Comparison of ENCODE assay signal across 29 cellular contexts in the genomic region with DNA sequence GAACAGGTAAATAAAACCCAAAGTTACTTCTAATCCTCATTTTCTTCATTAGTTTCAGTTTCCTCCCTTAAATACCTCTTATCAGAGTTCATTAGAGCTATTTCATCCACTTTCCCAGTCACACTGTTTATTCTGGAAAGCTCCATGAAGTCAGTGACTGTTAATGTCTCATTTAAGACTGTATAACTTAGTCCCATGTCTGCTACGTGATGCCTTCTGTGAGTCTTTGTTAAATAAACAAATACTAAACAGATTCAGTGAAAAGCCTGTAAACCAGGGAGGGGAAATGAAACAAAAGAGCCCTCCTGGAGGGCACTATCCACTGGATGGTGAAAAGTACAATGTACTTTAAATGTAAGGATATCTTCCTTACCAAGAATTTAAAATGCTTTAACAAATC. TPM values are rescaled to one million over a fixed set of nuclear protein-coding genes. Genes with fewer than 3 reads are reported as not detected.
DNase-seq lines count a peak whose midpoint lies in the region; ATAC-seq and TF ChIP-seq lines count a peak whose summit lies in the region.
"Had no signal": no experiment of that assay in that cellular context is flagged by ENCODE, and none has a peak within 500 bp of the region (broad histone marks: within the 10 kb centered on the region; RNA-seq: fewer than 3 reads in every experiment).

No MANE protein-coding gene starts in this region.

- no peaks in the 10 kb centered on the region for H3K27me3 ChIP-seq in PC-3 (ENCODE audit: low read length)
- no peaks in the 10 kb centered on the region for H3K27me3 ChIP-seq in fibroblast of lung (ENCODE audit: control insufficient read depth, insufficient read depth, low read length)
- H3K27me3 ChIP-seq in CD8-positive, alpha-beta memory T cell (ENCODE audit: insufficient read depth, low read length, poor library complexity, severe bottlenecking) = no peaks in the 10 kb centered on the region
- H3K27me3 ChIP-seq: body of pancreas, SJCRH30 had no signal

- H3K27ac Mint-ChIP-seq in CD8-positive, alpha-beta memory T cell = no peak overlapping the region
- H3K27ac Mint-ChIP-seq: activated B cell treated with CpG ODN at 0.5 μM for 24 hours; activated CD4-positive, alpha-beta T cell treated with anti-CD3 and anti-CD28 coated beads, Interleukin-2, amount 10 ng/mL, durations not matched to agents 7 days and 5 days; activated T-cell treated with anti-CD3 and anti-CD28 coated beads, Interleukin-2, amount 50 U/mL, for 24 hours; natural killer cell; stimulated activated effector memory CD8-positive, alpha-beta T cell treated with anti-CD3 and anti-CD28 coated beads, Interleukin-12 subunit alpha, Interleukin-12 subunit beta, amount 100 ng/mL, for 72 hours had no signal

- H3K9me3 Mint-ChIP-seq in CD8-positive, alpha-beta memory T cell = no peaks in the 10 kb centered on the region
- H3K9me3 Mint-ChIP-seq: activated B cell treated with CpG ODN at 0.5 μM for 24 hours; activated CD4-positive, alpha-beta T cell treated with anti-CD3 and anti-CD28 coated beads, Interleukin-2, amount 10 ng/mL, durations not matched to agents 7 days and 5 days; activated T-cell treated with anti-CD3 and anti-CD28 coated beads, Interleukin-2, amount 50 U/mL, for 24 hours; natural killer cell; stimulated activated effector memory CD8-positive, alpha-beta T cell treated with anti-CD3 and anti-CD28 coated beads, Interleukin-12 subunit alpha, Interleukin-12 subunit beta, amount 100 ng/mL, for 72 hours had no signal

- H3K4me3 ChIP-seq in HEK293 (ENCODE audit: low read depth, low read length) (no peak overlapping the region), PC-3 (ENCODE audit: low read length) (no peak overlapping the region), fibroblast of lung (replicated peaks in 1 of 4; ENCODE audit: control extremely low read depth in 1 of 4, insufficient read depth in 1 of 4, low read depth in 3 of 4, low read length in 4 of 4) (no peak overlapping the region)
- H3K4me3 ChIP-seq in CD8-positive, alpha-beta memory T cell (ENCODE audit: low read length) = no peak overlapping the region
- H3K4me3 ChIP-seq: body of pancreas, gastrocnemius medialis, lower lobe of right lung, mucosa of descending colon, SJCRH30 had no signal

- no peak overlapping the region for H3K9ac ChIP-seq in PC-3 (ENCODE audit: low read length)
- H3K9ac ChIP-seq in fibroblast of lung (ENCODE audit: insufficient read depth, low read length) = no peak overlapping the region
- H3K9ac ChIP-seq: KMS-11 had no signal

- no peaks in the 10 kb centered on the region for H3F3A ChIP-seq in PC-3 (ENCODE audit: low read length, unreplicated experiment)

- intact Hi-C loops in PC-3 (cut with micrococcal nuclease) = no loop called here

- TF ChIP-seq CTCF in HEK293 (tag by site-specific recombination; IDR thresholded peaks at IDR 0.05) = no peak
- TF ChIP-seq CTCF in PC-3 (conservative IDR thresholded peaks at IDR 0.05; ENCODE audit: low read depth, low read length) = no peak
- no peak for TF ChIP-seq CTCF in fibroblast of lung (conservative IDR thresholded peaks at IDR 0.05 in 1 of 2, IDR thresholded peaks at IDR 0.05 in 1 of 2; ENCODE audit: low read depth in 1 of 2, low read length in 2 of 2)

- no peaks in the 10 kb centered on the region for H4K20me1 ChIP-seq in PC-3 (ENCODE audit: low read length)
- no peaks in the 10 kb centered on the region for H4K20me1 ChIP-seq in fibroblast of lung (ENCODE audit: control insufficient read depth, extremely low read depth, insufficient read depth, low read length)

- BruUV-seq in PC-3 (replicated peaks; lab: Mats Ljungman, UMichigan) = no TSS peak

- POLR2A ChIA-PET in HEK293 (lab: Yijun Ruan, JAX) = no interaction called here
- POLR2A ChIA-PET in PC-3 (lab: Charles Lee; ENCODE audit: unreplicated experiment) = interaction anchor here (0.6 kb wide), 1 partner anchor 405 kb away, joined by 3 read pairs; no protein-coding TSS in a partner anchor
- POLR2A ChIA-PET in CD8-positive, alpha-beta memory T cell (lab: Charles Lee) = no interaction called here

- H3K4me1 ChIP-seq in HEK293 (ENCODE audit: control insufficient read depth, insufficient read depth, low read length) (peaks cover 9% of the 10 kb centered on the region), PC-3 (ENCODE audit: insufficient read depth, low read length) (peaks cover 22% of the 10 kb centered on the region), fibroblast of lung (ENCODE audit: control insufficient read depth, extremely low read depth, insufficient read depth, low read length) (no peaks in the 10 kb centered on the region)
- H3K4me1 ChIP-seq in CD8-positive, alpha-beta memory T cell (ENCODE audit: insufficient read depth, low read length) = no peaks in the 10 kb centered on the region
- H3K4me1 ChIP-seq: body of pancreas, gastrocnemius medialis had no signal

- H3K79me2 ChIP-seq in PC-3 (ENCODE audit: low read length) = no peaks in the 10 kb centered on the region
- H3K79me2 ChIP-seq in fibroblast of lung (ENCODE audit: control insufficient read depth, insufficient read depth, low read length) = no peaks in the 10 kb centered on the region

- peak overlapping the region; percentile 45; the same call in 1 of the 2 replicates for H3K27ac ChIP-seq in HEK293 (ENCODE audit: extremely low read depth, low read depth, low read length)
- H3K27ac ChIP-seq in PC-3 (ENCODE audit: low read length) = no peak overlapping the region
- H3K27ac ChIP-seq in fibroblast of lung (ENCODE audit: insufficient read depth, low read length) = no peak overlapping the region
- H3K27ac ChIP-seq in CD8-positive, alpha-beta memory T cell (ENCODE audit: low read depth, low read length) = no peak overlapping the region
- H3K27ac ChIP-seq: body of pancreas, gastrocnemius medialis, KMS-11, lower lobe of right lung, SJCRH30 had no signal

- no peaks in the 10 kb centered on the region for H3K36me3 ChIP-seq in HEK293 (ENCODE audit: control insufficient read depth in 2 of 2, insufficient read depth in 1 of 2, low read length in 2 of 2)
- H3K36me3 ChIP-seq in PC-3 (ENCODE audit: low read depth, low read length) = no peaks in the 10 kb centered on the region
- no peaks in the 10 kb centered on the region for H3K36me3 ChIP-seq in fibroblast of lung (ENCODE audit: control insufficient read depth, insufficient read depth, low read length)
- H3K36me3 ChIP-seq in CD8-positive, alpha-beta memory T cell (ENCODE audit: insufficient read depth, low read length) = no peaks in the 10 kb centered on the region
- H3K36me3 ChIP-seq: gastrocnemius medialis, lower lobe of right lung, SJCRH30 had no signal

- peak overlapping the region; percentile 47; the same call in 1 of the 2 replicates for H3K4me2 ChIP-seq in PC-3 (ENCODE audit: low read length)
- no peak overlapping the region for H3K4me2 ChIP-seq in fibroblast of lung (ENCODE audit: extremely low read depth, insufficient read depth, low read length)
- H3K4me2 ChIP-seq: KMS-11 had no signal

- H3K36me3 Mint-ChIP-seq in CD8-positive, alpha-beta memory T cell = no peaks in the 10 kb centered on the region
- H3K36me3 Mint-ChIP-seq: natural killer cell; stimulated activated effector memory CD8-positive, alpha-beta T cell treated with anti-CD3 and anti-CD28 coated beads, Interleukin-12 subunit alpha, Interleukin-12 subunit beta, amount 100 ng/mL, for 72 hours had no signal

- no peaks in the 10 kb centered on the region for H3K4me1 Mint-ChIP-seq in CD8-positive, alpha-beta memory T cell
- H3K4me1 Mint-ChIP-seq: activated B cell treated with CpG ODN at 0.5 μM for 24 hours; activated CD4-positive, alpha-beta T cell treated with anti-CD3 and anti-CD28 coated beads, Interleukin-2, amount 10 ng/mL, durations not matched to agents 7 days and 5 days; natural killer cell; stimulated activated effector memory CD8-positive, alpha-beta T cell treated with anti-CD3 and anti-CD28 coated beads, Interleukin-12 subunit alpha, Interleukin-12 subunit beta, amount 100 ng/mL, for 72 hours had no signal

- peaks cover 14 to 21% of the 10 kb centered on the region in 2 donors for H3K27me3 Mint-ChIP-seq in CD8-positive, alpha-beta memory T cell
- H3K27me3 Mint-ChIP-seq: activated B cell treated with CpG ODN at 0.5 μM for 24 hours had no signal

- ATAC-seq in PC-3 = peak; percentile 82
- ATAC-seq: body of pancreas; gastrocnemius medialis; lower lobe of right lung; mucosa of descending colon; natural killer cell; stimulated activated effector memory CD8-positive, alpha-beta T cell treated with anti-CD3 and anti-CD28 coated beads, Interleukin-12 subunit alpha, Interleukin-12 subunit beta, amount 100 ng/mL, for 72 hours had no signal

- no peaks in the 10 kb centered on the region for H3K9me2 ChIP-seq in PC-3 (replicated peaks; ENCODE audit: low read length)

- peak overlapping the region; percentile 66 for H2AFZ ChIP-seq in PC-3 (ENCODE audit: low read length)
- no peak overlapping the region for H2AFZ ChIP-seq in fibroblast of lung (ENCODE audit: low read length)

- CTCF ChIA-PET in HEK293 (lab: Yijun Ruan, JAX) = interaction anchor here (0.6 to 0.9 kb wide), 2 partner anchors 9 to 72 kb away, joined by 3 to 4 read pairs; no protein-coding TSS in a partner anchor
- CTCF ChIA-PET in PC-3 (lab: Charles Lee) = no interaction called here
- CTCF ChIA-PET in CD8-positive, alpha-beta memory T cell (lab: Charles Lee) = no interaction called here

- DNase-seq in PC-3 (peak; percentile 32), fibroblast of lung (ENCODE audit: low read depth in 2 of 2) (peak; percentile 1 to 30), stromal cell of bone marrow (ENCODE audit: low read depth) (peak; percentile 2), NCI-H226 (no peak)
- DNase-seq in activated effector memory CD4-positive, alpha-beta T cell treated with Interleukin-2 at 50 U/mL for 16 hours = no peak
- DNase-seq in CD8-positive, alpha-beta memory T cell = no peak
- DNase-seq: activated B cell treated with CpG ODN at 0.5 μM for 24 hours; activated CD4-positive, alpha-beta T cell treated with anti-CD3 and anti-CD28 coated beads, Interleukin-2, amount 10 ng/mL, durations not matched to agents 7 days and 5 days; activated gamma-delta T cell; activated T-cell treated with anti-CD3 and anti-CD28 coated beads, Interleukin-2, amount 50 U/mL, for 24 hours; body of pancreas; Calu3; DND-41; gastrocnemius medialis; kidney glomerular epithelial cell; lower lobe of right lung; mucosa of descending colon; natural killer cell; NCI-H1417 treated with DMSO at 0.1 percent for 48 hours; NCI-H2081 treated with DMSO at 0.1 percent for 48 hours; RPMI8226; T1000; trophoblast cell had no signal

- H3K9me3 ChIP-seq in HEK293 (ENCODE audit: control insufficient read depth, insufficient read depth, low read depth, low read length) (no peaks in the 10 kb centered on the region), PC-3 (ENCODE audit: low read length) (no peaks in the 10 kb centered on the region), fibroblast of lung (ENCODE audit: control insufficient read depth, insufficient read depth, low read depth, low read length) (no peaks in the 10 kb centered on the region)
- H3K9me3 ChIP-seq in CD8-positive, alpha-beta memory T cell (ENCODE audit: low read length) = no peaks in the 10 kb centered on the region
- H3K9me3 ChIP-seq: body of pancreas, gastrocnemius medialis, lower lobe of right lung, mucosa of descending colon, SJCRH30 had no signal

- H3K4me3 Mint-ChIP-seq in CD8-positive, alpha-beta memory T cell = no peak overlapping the region
- H3K4me3 Mint-ChIP-seq: activated B cell treated with CpG ODN at 0.5 μM for 24 hours; activated CD4-positive, alpha-beta T cell treated with anti-CD3 and anti-CD28 coated beads, Interleukin-2, amount 10 ng/mL, durations not matched to agents 7 days and 5 days; activated T-cell treated with anti-CD3 and anti-CD28 coated beads, Interleukin-2, amount 50 U/mL, for 24 hours; natural killer cell; stimulated activated effector memory CD8-positive, alpha-beta T cell treated with anti-CD3 and anti-CD28 coated beads, Interleukin-12 subunit alpha, Interleukin-12 subunit beta, amount 100 ng/mL, for 72 hours had no signal

RNA-seq across cellular contexts. Expression of a gene that starts 24.7 kb away (rescaled TPM):
- total RNA-seq in PC-3 (2014; rRNA removed) = 0.81 and 1.2 TPM in 2 replicates
- not detected in 2 replicates for total RNA-seq in fibroblast of lung
- not detected in 2 replicates for polyA plus RNA-seq in fibroblast of lung
- not detected in 2 replicates for polyA plus RNA-seq in fibroblast of lung (2012)
- polyA minus RNA-seq in fibroblast of lung (ENCODE audit: low replicate concordance) = not detected in 2 replicates
- not detected for total RNA-seq in CD8-positive, alpha-beta memory T cell
- polyA plus RNA-seq in CD8-positive, alpha-beta memory T cell = not detected
- total RNA-seq: activated B cell treated with CpG ODN at 0.5 μM for 24 hours; activated CD4-positive, alpha-beta T cell treated with anti-CD3 and anti-CD28 coated beads, Interleukin-2, amount 10 ng/mL, durations not matched to agents 7 days and 5 days; dermis microvascular lymphatic vessel endothelial cell; natural killer cell; osteocyte had no signal

Comparison
In these comparisons a context has a peak if more than half of its experiments do, and no peak if none do; other contexts are left out.
1. DNase-seq: peak in PC-3 (single experiment), fibroblast of lung (2 of 2) and stromal cell of bone marrow (single experiment); none in NCI-H226 (single experiment), activated effector memory CD4-positive, alpha-beta T cell treated with Interleukin-2 at 50 U/mL for 16 hours (single experiment) and CD8-positive, alpha-beta memory T cell (0 of 5).